11 cellular contexts compared by ENCODE assay signal in the genomic region with DNA sequence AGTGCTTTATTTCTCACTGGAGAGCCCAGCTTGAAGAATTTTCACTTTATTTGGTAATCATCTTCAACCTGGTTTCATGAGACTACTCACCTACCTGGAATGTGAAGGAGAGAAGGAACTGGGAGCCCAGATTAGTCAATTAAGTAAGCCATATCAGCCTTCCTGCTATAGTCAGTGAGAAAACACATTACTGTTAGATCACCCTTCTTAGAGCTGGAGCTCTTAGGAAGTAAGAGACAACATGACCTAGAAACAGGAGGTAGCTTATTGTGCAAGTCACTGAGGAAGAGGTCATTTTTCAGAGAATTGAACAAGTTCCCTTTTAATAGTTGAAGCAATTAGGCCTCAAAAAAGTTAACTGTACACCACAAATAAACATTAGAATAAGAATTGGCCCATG. TPM values are rescaled to one million over a fixed set of nuclear protein-coding genes. Genes with fewer than 3 reads are reported as not detected.
DNase-seq lines count a peak whose midpoint lies in the region; ATAC-seq lines count a peak whose summit lies in the region.
"Had no signal": no experiment of that assay in that cellular context is flagged by ENCODE, and none has a peak within 500 bp of the region (broad histone marks: within the 10 kb centered on the region; RNA-seq: fewer than 3 reads in every experiment).

No MANE protein-coding gene starts in this region.

- no peaks in the 10 kb centered on the region for H3K27me3 ChIP-seq in H7 (ENCODE audit: control insufficient read depth, insufficient read depth, low read length)

- H3K36me3 ChIP-seq in H7 (replicated peaks; ENCODE audit: control insufficient read depth, insufficient read depth, low read length): no peaks in the 10 kb centered on the region

- no peaks in the 10 kb centered on the region for H3K4me1 Mint-ChIP-seq in effector memory CD8-positive, alpha-beta T cell (ENCODE audit: low read depth in 2 of 2)

- H3K4me3 ChIP-seq in H7 (ENCODE audit: insufficient read depth, low read depth, low read length): no peak overlapping the region
- H3K4me3 ChIP-seq: HAP-1 had no signal

- H3K27me3 Mint-ChIP-seq in effector memory CD8-positive, alpha-beta T cell: no peaks in the 10 kb centered on the region

- no peaks in the 10 kb centered on the region for H3K9me3 Mint-ChIP-seq in effector memory CD8-positive, alpha-beta T cell

- no peak overlapping the region for H3K27ac Mint-ChIP-seq in effector memory CD8-positive, alpha-beta T cell

- DNase-seq in GM04503 (ENCODE audit: low read depth) (peak; percentile 24), NOMO-1 treated with dmso at 0.1 percent for 144 hours (lab: John Stamatoyannopoulos, UW; ENCODE audit: unreplicated experiment) (peak; percentile 57), epithelial cell of prostate (ENCODE audit: low read depth, low spot score) (peak; percentile 76), pons (ENCODE audit: low spot score) (peak; percentile 16), anterior cingulate cortex (lab: John Stamatoyannopoulos, UW) (no peak), dedifferentiated amniotic fluid mesenchymal stem cell (ENCODE audit: extremely low spot score) (no peak), H7 (no peak)
- no peak for DNase-seq in effector memory CD8-positive, alpha-beta T cell
- DNase-seq: stimulated activated CD4-positive, alpha-beta T cell treated with anti-CD3 and anti-CD28 coated beads, Interleukin-2, amount 100 ng/mL, for 24 hours had no signal

- peaks cover 52% of the 10 kb centered on the region for H3K36me3 Mint-ChIP-seq in effector memory CD8-positive, alpha-beta T cell (ENCODE audit: insufficient read depth)

- H3K4me3 Mint-ChIP-seq in effector memory CD8-positive, alpha-beta T cell: no peak overlapping the region

- no peak for ATAC-seq in effector memory CD8-positive, alpha-beta T cell (replicated peaks)

- H3K27ac ChIP-seq in epithelial cell of prostate: peak overlapping the region; percentile 76

RNA-seq across cellular contexts. Expression of a gene that starts 49.2 kb away (rescaled TPM):
- 1.0 and 1.2 TPM in 2 replicates for total RNA-seq in H7 (2014; rRNA removed; shearing (Covaris generic))
- total RNA-seq: ureter had no signal

RNA-seq across cellular contexts. Expression of a gene that starts 54.0 kb away (rescaled TPM):
- total RNA-seq in H7 (2014; rRNA removed; shearing (Covaris generic)): 112 and 116 TPM in 2 replicates

Comparison
In these comparisons a context has a peak if more than half of its experiments do, and no peak if none do; other contexts are left out.
1. DNase-seq: peak in GM04503 (single experiment), NOMO-1 treated with dmso at 0.1 percent for 144 hours (single experiment), epithelial cell of prostate (single experiment) and pons (single experiment); none in anterior cingulate cortex (0 of 58), effector memory CD8-positive, alpha-beta T cell (0 of 3), dedifferentiated amniotic fluid mesenchymal stem cell (single experiment) and H7 (single experiment).